Comparison of ENCODE assay signal across 22 cellular contexts in the genomic region with DNA sequence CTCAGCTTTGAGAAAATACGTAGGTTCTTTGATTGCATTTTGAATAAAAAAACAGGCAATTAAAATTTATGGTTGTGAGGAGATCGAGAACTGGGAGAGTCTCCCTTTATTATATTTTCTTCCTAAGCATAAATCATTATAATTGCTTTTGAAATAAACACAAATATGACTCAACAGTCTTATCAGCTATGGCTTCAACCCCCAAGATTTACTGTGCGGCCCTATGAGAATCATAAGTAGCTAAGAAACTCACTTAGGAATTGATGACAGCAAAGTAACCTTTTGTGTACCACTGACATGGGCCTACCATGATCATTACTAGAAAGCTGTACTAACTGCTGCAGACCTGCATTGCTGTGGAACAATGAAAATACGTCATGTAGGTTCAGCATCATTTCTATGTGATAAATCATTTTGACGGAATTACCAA.
"Had no signal": no experiment of that assay in that cellular context is flagged by ENCODE, and none has a peak within 500 bp of the region (broad histone marks: within the 10 kb centered on the region; RNA-seq: fewer than 3 reads in every experiment).

No MANE protein-coding gene starts in this region.

- H3K36me3 ChIP-seq: gastrocnemius medialis, heart right ventricle, left ventricle myocardium inferior, lower lobe of right lung, stomach, thoracic aorta, transverse colon had no signal

- ATAC-seq: gastrocnemius medialis; heart right ventricle; lower lobe of right lung; sciatic nerve; stimulated activated naive B cell treated with anti-CD40 and anti-IgM and Interleukin-4, amounts not matched to agents 10 μg/mL and 1 μg/mL and 100 μg/mL, for 72 hours had no signal

- H3K4me3 ChIP-seq: coronary artery, gastrocnemius medialis, heart right ventricle, left ventricle myocardium inferior, lower lobe of right lung, stomach, thoracic aorta, transverse colon had no signal

- H3K4me1 Mint-ChIP-seq: endodermal cell had no signal

- H3K4me3 Mint-ChIP-seq: endodermal cell; naive B cell; nephron; stimulated activated naive B cell treated with anti-CD40 and anti-IgM and Interleukin-4, amounts not matched to agents 10 μg/mL and 1 μg/mL and 100 μg/mL, for 72 hours had no signal

- H3K4me1 ChIP-seq: gastrocnemius medialis, heart right ventricle, left ventricle myocardium inferior, lower lobe of right lung, stomach, transverse colon had no signal

- H3K27me3 ChIP-seq: gastrocnemius medialis, heart right ventricle, stomach, transverse colon had no signal

- H3K9me3 ChIP-seq: gastrocnemius medialis, heart right ventricle, left ventricle myocardium inferior, lower lobe of right lung, stomach, thoracic aorta, transverse colon had no signal

- DNase-seq: effector CD4-positive, alpha-beta T cell; endodermal cell; gastrocnemius medialis; heart right ventricle; hypothalamus; islet precursor cell; left ventricle myocardium inferior; lower lobe of right lung; mesendoderm; naive B cell; occipital lobe; posterior cingulate gyrus; stimulated activated CD4-positive, alpha-beta T cell treated with anti-CD3 and anti-CD28 coated beads, Interleukin-2, amount 100 ng/mL, for 24 hours; stimulated activated CD4-positive, alpha-beta T cell treated with anti-CD3 and anti-CD28 coated beads, Interleukin-4, amount 100 ng/mL, for 4 hours; stimulated activated naive B cell treated with anti-CD40 and anti-IgM and Interleukin-4, amounts not matched to agents 10 μg/mL and 1 μg/mL and 100 μg/mL, for 72 hours; stomach; substantia nigra; transverse colon had no signal

- H3K9me3 Mint-ChIP-seq: endodermal cell; naive B cell; nephron; stimulated activated naive B cell treated with anti-CD40 and anti-IgM and Interleukin-4, amounts not matched to agents 10 μg/mL and 1 μg/mL and 100 μg/mL, for 72 hours had no signal

- H3K27ac ChIP-seq: coronary artery, gastrocnemius medialis, heart right ventricle, left ventricle myocardium inferior, lower lobe of right lung, stomach, thoracic aorta, transverse colon had no signal

- H3K27ac Mint-ChIP-seq: endodermal cell; naive B cell; nephron; stimulated activated naive B cell treated with anti-CD40 and anti-IgM and Interleukin-4, amounts not matched to agents 10 μg/mL and 1 μg/mL and 100 μg/mL, for 72 hours had no signal
